ENCODE assay signal across 9 cellular contexts in genomic region chr2:230908595-230909191, GRCh38. TPM values are rescaled to one million over a fixed set of nuclear protein-coding genes. Genes with fewer than 3 reads are reported as not detected.
DNase-seq lines count a peak whose midpoint lies in the region; ATAC-seq, FAIRE-seq and TF ChIP-seq lines count a peak whose summit lies in the region.
"Had no signal": no experiment of that assay in that cellular context is flagged by ENCODE, and none has a peak within 500 bp of the region (broad histone marks: within the 10 kb centered on the region; RNA-seq: fewer than 3 reads in every experiment).

No MANE protein-coding gene starts in this region.

- peak overlapping the region; percentile 18 to 64 for H3K27ac Mint-ChIP-seq in stimulated activated naive CD8-positive, alpha-beta T cell treated with anti-CD3 and anti-CD28 coated beads, Interleukin-15, amount 100 ng/mL, for 72 hours

- H3K27me3 Mint-ChIP-seq in stimulated activated naive CD8-positive, alpha-beta T cell treated with anti-CD3 and anti-CD28 coated beads, Interleukin-15, amount 100 ng/mL, for 72 hours = no peaks in the 10 kb centered on the region

- H3K4me3 Mint-ChIP-seq in stimulated activated naive CD8-positive, alpha-beta T cell treated with anti-CD3 and anti-CD28 coated beads, Interleukin-15, amount 100 ng/mL, for 72 hours = peak overlapping the region; percentile 68 to 72

- peaks cover 91% of the 10 kb centered on the region for H3K4me1 Mint-ChIP-seq in stimulated activated naive CD8-positive, alpha-beta T cell treated with anti-CD3 and anti-CD28 coated beads, Interleukin-15, amount 100 ng/mL, for 72 hours

- H3K9me3 Mint-ChIP-seq in stimulated activated naive CD8-positive, alpha-beta T cell treated with anti-CD3 and anti-CD28 coated beads, Interleukin-15, amount 100 ng/mL, for 72 hours = no peaks in the 10 kb centered on the region

- DNase-seq in EH (ENCODE audit: low read depth) (peak; percentile 92), NCI-H187 treated with DMSO at 0.1 percent for 48 hours (lab: John Stamatoyannopoulos, UW) (peak; percentile 40), head of caudate nucleus (peak in 38 of 42 donors; percentile 30 to 90 (median 67)), cerebellum (ENCODE audit: low spot score) (no peak), D721Med (ENCODE audit: insufficient read length, low spot score) (no peak)
- DNase-seq in activated CD8-positive, alpha-beta memory T cell treated with anti-CD3 and anti-CD28 coated beads, Interleukin-2, amount 50 U/mL, for 48 hours = peak; percentile 72
- peak in 1 of 2 donors; percentile 60 for DNase-seq in stimulated activated naive CD8-positive, alpha-beta T cell treated with anti-CD3 and anti-CD28 coated beads, Interleukin-15, amount 100 ng/mL, for 72 hours

- peak; percentile 25 for ATAC-seq in stimulated activated naive CD8-positive, alpha-beta T cell treated with anti-CD3 and anti-CD28 coated beads, Interleukin-15, amount 100 ng/mL, for 72 hours
- no peak for ATAC-seq in GM21515 (IDR thresholded peaks at IDR 0.05; ENCODE audit: unreplicated experiment)

- intact Hi-C loops in head of caudate nucleus (cut with DNase I) = no loop called here

- no peak for FAIRE-seq in D721Med (lab: Jason Lieb, UNC)
- FAIRE-seq: islet of Langerhans had no signal

- TF ChIP-seq CTCF in D721Med (IDR thresholded peaks at IDR 0.05; ENCODE audit: insufficient read depth, missing control alignments) = no peak

RNA-seq across cellular contexts. Expression of gene GPR55, which starts 16.3 kb away (rescaled TPM):
- not detected for total RNA-seq in cerebellum

RNA-seq across cellular contexts. Expression of gene ITM2C, which starts 44.0 kb away (rescaled TPM):
- 70.3 TPM for total RNA-seq in cerebellum

Comparison
In these comparisons a context has a peak if more than half of its experiments do, and no peak if none do; other contexts are left out.
1. DNase-seq: peak in EH (single experiment), NCI-H187 treated with DMSO at 0.1 percent for 48 hours (single experiment), activated CD8-positive, alpha-beta memory T cell treated with anti-CD3 and anti-CD28 coated beads, Interleukin-2, amount 50 U/mL, for 48 hours (single experiment) and head of caudate nucleus (38 of 42); none in cerebellum (single experiment) and D721Med (single experiment).